Comparison of ENCODE assay signal across 15 cellular contexts in the genomic region with DNA sequence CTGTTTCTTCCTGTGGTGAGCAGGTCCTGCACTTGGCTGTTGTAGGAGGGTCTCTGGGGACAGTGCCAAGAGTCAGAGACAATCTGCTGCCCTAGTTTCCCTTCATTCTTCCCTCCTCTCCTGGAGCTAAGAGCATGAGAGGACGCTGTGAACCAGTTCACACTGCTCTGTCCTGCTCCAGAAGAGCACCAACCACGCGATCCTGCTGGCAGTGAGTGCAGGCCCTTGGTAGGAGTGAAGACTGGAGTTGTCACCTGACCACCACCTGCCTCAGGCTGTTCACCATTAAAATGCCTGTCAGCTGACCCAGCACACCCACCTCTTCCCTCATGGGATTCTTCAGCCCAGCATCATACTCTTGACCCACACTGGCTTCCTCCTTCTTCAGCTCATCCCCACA.
"Had no signal": no experiment of that assay in that cellular context is flagged by ENCODE, and none has a peak within 500 bp of the region (broad histone marks: within the 10 kb centered on the region; RNA-seq: fewer than 3 reads in every experiment).

No MANE protein-coding gene starts in this region.

- H3K36me3 Mint-ChIP-seq: activated naive CD8-positive, alpha-beta T cell had no signal

- ATAC-seq: heart left ventricle; right lobe of liver; SK-N-SH treated with all-trans-retinoic acid at 6 μM for 48 hours; stimulated activated memory B cell treated with anti-CD40 and anti-IgM and Interleukin-4, amounts not matched to agents 10 μg/mL and 1 μg/mL and 100 μg/mL, for 72 hours had no signal

- H3K27ac ChIP-seq: ascending aorta, prostate gland, right lobe of liver, transverse colon had no signal

- DNase-seq: activated CD4-positive, alpha-beta T cell treated with anti-CD3 and anti-CD28 coated beads, Interleukin-2, amount 10 ng/mL, durations not matched to agents 7 days and 5 days; activated CD4-positive, CD25-positive, alpha-beta regulatory T cell; activated effector memory CD4-positive, alpha-beta T cell treated with anti-CD3 and anti-CD28 coated beads, Interleukin-2, amount 50 U/mL, for 16 hours; activated T-cell treated with anti-CD3 and anti-CD28 coated beads, Interleukin-2, amount 50 U/mL, for 24 hours; heart left ventricle; right lobe of liver; spleen; stimulated activated CD4-positive, alpha-beta T cell treated with anti-CD3 and anti-CD28 coated beads, Interleukin-1b, Interleukin-23, amount 100 ng/mL, for 48 hours; T-helper 2 cell; transverse colon had no signal

- H3K9me3 ChIP-seq: ascending aorta, heart left ventricle, prostate gland, right lobe of liver, spleen, transverse colon had no signal

- H3K27ac Mint-ChIP-seq: activated naive CD8-positive, alpha-beta T cell; activated T-cell treated with anti-CD3 and anti-CD28 coated beads, Interleukin-2, amount 50 U/mL, for 24 hours; stimulated activated memory B cell treated with anti-CD40 and anti-IgM and Interleukin-4, amounts not matched to agents 10 μg/mL and 1 μg/mL and 100 μg/mL, for 72 hours had no signal

- H3K4me3 Mint-ChIP-seq: activated CD4-positive, alpha-beta T cell treated with anti-CD3 and anti-CD28 coated beads, Interleukin-2, amount 10 ng/mL, durations not matched to agents 7 days and 5 days; activated naive CD8-positive, alpha-beta T cell; activated T-cell treated with anti-CD3 and anti-CD28 coated beads, Interleukin-2, amount 50 U/mL, for 24 hours; stimulated activated memory B cell treated with anti-CD40 and anti-IgM and Interleukin-4, amounts not matched to agents 10 μg/mL and 1 μg/mL and 100 μg/mL, for 72 hours had no signal

- H3K27me3 ChIP-seq: ascending aorta, right lobe of liver had no signal

- H3K9me3 Mint-ChIP-seq: activated CD4-positive, alpha-beta T cell treated with anti-CD3 and anti-CD28 coated beads, Interleukin-2, amount 10 ng/mL, durations not matched to agents 7 days and 5 days; activated T-cell treated with anti-CD3 and anti-CD28 coated beads, Interleukin-2, amount 50 U/mL, for 24 hours had no signal

- H3K36me3 ChIP-seq: prostate gland, right lobe of liver, transverse colon had no signal

- H3K4me3 ChIP-seq: ascending aorta, heart left ventricle, prostate gland, right lobe of liver, spleen, transverse colon had no signal

- H3K4me1 ChIP-seq: prostate gland had no signal
